In genomic region chr5:77204967-77205366, GRCh38 we compare ENCODE assay signal across 26 cellular contexts. TPM values are rescaled to one million over a fixed set of nuclear protein-coding genes. Genes with fewer than 3 reads are reported as not detected.
"Had no signal": no experiment of that assay in that cellular context is flagged by ENCODE, and none has a peak within 500 bp of the region (broad histone marks: within the 10 kb centered on the region; RNA-seq: fewer than 3 reads in every experiment).

No MANE protein-coding gene starts in this region.

- H3K9me3 ChIP-seq: colonic mucosa, gastrocnemius medialis, neutrophil, ovary, uterus had no signal

- H3K27me3 ChIP-seq: dorsolateral prefrontal cortex, ovary, uterus had no signal

- H3K27ac ChIP-seq: colonic mucosa, dorsolateral prefrontal cortex, gastrocnemius medialis, neutrophil, ovary, skin epidermis, uterus had no signal

- H3K36me3 ChIP-seq: colonic mucosa, gastrocnemius medialis, neutrophil, ovary, uterus had no signal

- H3K4me1 ChIP-seq: colonic mucosa, gastrocnemius medialis, uterus had no signal

- H3K4me3 ChIP-seq: colonic mucosa, dorsolateral prefrontal cortex, gastrocnemius medialis, ovary, skin epidermis, uterus had no signal

- DNase-seq: activated CD4-positive, alpha-beta T cell treated with anti-CD3 and anti-CD28 coated beads for 36 hours; activated CD4-positive, alpha-beta T cell treated with anti-CD3 and anti-CD28 coated beads, Interleukin-2, amount 50 U/mL, for 4 hours; activated CD4-positive, CD25-positive, alpha-beta regulatory T cell; activated effector memory CD4-positive, alpha-beta T cell treated with Interleukin-2 at 50 U/mL for 16 hours; activated naive CD4-positive, alpha-beta T cell treated with Interleukin-2 at 50 U/mL for 16 hours; activated T-cell treated with anti-CD3 and anti-CD28 coated beads for 4 hours; anterior cingulate cortex; colonic mucosa; dorsolateral prefrontal cortex; effector memory CD4-positive, alpha-beta T cell; gastrocnemius medialis; glutamatergic neuron; mammary epithelial cell; naive B cell; nephron progenitor cell; ovary; retina; stimulated activated CD4-positive, alpha-beta T cell treated with anti-CD3 and anti-CD28 coated beads, Interleukin-4, amount 100 ng/mL, for 24 hours; stimulated activated naive CD8-positive, alpha-beta T cell treated with anti-CD3 and anti-CD28 coated beads, Interleukin-15, amount 100 ng/mL, for 72 hours; substantia nigra; uterus had no signal

- FAIRE-seq: islet of Langerhans had no signal

- ATAC-seq: activated CD4-positive, alpha-beta T cell treated with anti-CD3 and anti-CD28 coated beads for 36 hours; gastrocnemius medialis; sciatic nerve; stimulated activated effector memory CD8-positive, alpha-beta T cell treated with anti-CD3 and anti-CD28 coated beads, Interleukin-12 subunit alpha, Interleukin-12 subunit beta, amount 100 ng/mL, for 72 hours; stimulated activated naive CD8-positive, alpha-beta T cell treated with anti-CD3 and anti-CD28 coated beads, Interleukin-15, amount 100 ng/mL, for 72 hours had no signal

RNA-seq across cellular contexts. Expression of gene PDE8B, which starts 5.5 kb away (rescaled TPM):
- total RNA-seq: activated CD4-positive, alpha-beta T cell treated with anti-CD3 and anti-CD28 coated beads for 36 hours; mammary epithelial cell had no signal
- polyA plus RNA-seq: mammary epithelial cell had no signal
